In genomic region chr6:34535646-34536045, GRCh38 we compare ENCODE assay signal across 27 cellular contexts. TPM values are rescaled to one million over a fixed set of nuclear protein-coding genes. Genes with fewer than 3 reads are reported as not detected.
"Had no signal": no experiment of that assay in that cellular context is flagged by ENCODE, and none has a peak within 500 bp of the region (broad histone marks: within the 10 kb centered on the region; RNA-seq: fewer than 3 reads in every experiment).

No MANE protein-coding gene starts in this region.

- H3K4me2 ChIP-seq: smooth muscle cell had no signal

- DNase-seq: activated CD4-positive, alpha-beta T cell treated with anti-CD3 and anti-CD28 coated beads for 4 hours; activated CD4-positive, alpha-beta T cell treated with anti-CD3 and anti-CD28 coated beads, Interleukin-2, amount 50 U/mL, for 4 hours; activated effector memory CD4-positive, alpha-beta T cell treated with Interleukin-2 at 50 U/mL for 16 hours; activated naive CD4-positive, alpha-beta T cell treated with Interleukin-2 at 50 U/mL for 16 hours; activated T-cell treated with anti-CD3 and anti-CD28 coated beads for 4 hours; activated T-cell treated with anti-CD3 and anti-CD28 coated beads, Interleukin-2, amount 50 U/mL, for 72 hours; cerebellar nuclear complex; effector memory CD4-positive, alpha-beta T cell; left ventricle myocardium inferior; mesendoderm; nephron progenitor cell; ovary; psoas muscle; stimulated activated CD4-positive, alpha-beta T cell treated with anti-CD3 and anti-CD28 coated beads, Interleukin-15, amount 100 ng/mL, for 24 hours; stimulated activated CD4-positive, alpha-beta T cell treated with anti-CD3 and anti-CD28 coated beads, Interleukin-2, amount 100 ng/mL, for 24 hours; stimulated activated naive B cell treated with anti-CD40 and anti-IgM and Interleukin-4, amounts not matched to agents 10 μg/mL and 1 μg/mL and 100 μg/mL, for 72 hours; stomach; upper lobe of right lung had no signal

- ATAC-seq: activated T-cell treated with anti-CD3 and anti-CD28 coated beads, Interleukin-2, amount 50 U/mL, for 72 hours; psoas muscle; stimulated activated naive B cell treated with anti-CD40 and anti-IgM and Interleukin-4, amounts not matched to agents 10 μg/mL and 1 μg/mL and 100 μg/mL, for 72 hours; upper lobe of right lung had no signal

- H3K27ac ChIP-seq: cardiac muscle cell, coronary artery, left ventricle myocardium inferior, ovary, psoas muscle, upper lobe of right lung had no signal

- H3K27me3 ChIP-seq: cardiac muscle cell, dorsolateral prefrontal cortex, ovary, stomach, thyroid gland, upper lobe of right lung had no signal

- H3K4me3 ChIP-seq: cardiac muscle cell, coronary artery, dorsolateral prefrontal cortex, left ventricle myocardium inferior, lung, mucosa of descending colon, ovary, psoas muscle, smooth muscle cell, stomach, thyroid gland, upper lobe of right lung had no signal

- H3K9me3 ChIP-seq: left ventricle myocardium inferior, mucosa of descending colon, ovary, psoas muscle, stomach, thyroid gland, upper lobe of right lung had no signal

- H3K36me3 ChIP-seq: cardiac muscle cell, left ventricle myocardium inferior, ovary, stomach, thyroid gland, upper lobe of right lung had no signal

- FAIRE-seq: frontal cortex had no signal

- H3K4me1 ChIP-seq: left ventricle myocardium inferior, psoas muscle, upper lobe of right lung had no signal

RNA-seq across cellular contexts. Expression of gene SPDEF, which starts 20.5 kb away (rescaled TPM):
- total RNA-seq: epithelial cell of proximal tubule, frontal cortex, smooth muscle cell, thyroid gland had no signal
- polyA plus RNA-seq: cardiac muscle cell had no signal
